8 cellular contexts compared by ENCODE assay signal in the genomic region with DNA sequence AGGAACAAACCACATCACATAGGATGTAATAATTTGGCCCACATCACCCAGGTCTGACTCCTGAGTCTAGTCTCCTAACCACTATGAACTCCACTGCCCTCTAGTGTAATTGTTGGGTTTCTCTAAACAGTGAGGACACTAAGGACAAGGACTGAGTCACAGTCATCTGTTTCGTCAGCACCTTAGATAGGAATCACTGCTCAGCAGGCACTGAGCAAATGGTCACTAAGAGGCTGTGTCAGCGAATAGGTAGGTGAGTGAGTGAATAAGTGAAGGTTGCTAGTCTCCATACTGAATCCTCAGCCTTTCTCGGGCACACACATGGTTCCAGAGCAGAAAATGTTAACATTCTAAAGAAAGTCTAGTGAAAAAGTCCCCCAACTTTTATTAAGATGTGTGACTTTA.
DNase-seq lines count a peak whose midpoint lies in the region; ATAC-seq and TF ChIP-seq lines count a peak whose summit lies in the region.

No MANE protein-coding gene starts in this region.

- BruUV-seq in MCF 10A (replicated peaks; lab: Mats Ljungman, UMichigan) = no TSS peak

- no peak overlapping the region for H3K9ac ChIP-seq in liver (ENCODE audit: low read depth in 1 of 2, low read length in 2 of 2)

- intact Hi-C loops in MCF 10A (cut with micrococcal nuclease) = loop anchor here (1.0 to 5.0 kb wide), 6 partner anchors 74 to 973 kb away; partner anchors contain the start of gene SPOCK1

- 45% methylated on average over 3 of the region's 3 CpGs for WGBS in liver

- CTCF ChIA-PET in MCF 10A (lab: Yijun Ruan, JAX) = no interaction called here

- ATAC-seq in GM18873 (IDR thresholded peaks at IDR 0.05; ENCODE audit: low FRiP score, unreplicated experiment) (peak; percentile 76), HG03159 (IDR thresholded peaks at IDR 0.05; ENCODE audit: unreplicated experiment) (peak; percentile 82)

- no peak overlapping the region for H3K4me3 Mint-ChIP-seq in MCF 10A (ENCODE audit: unreplicated experiment)

- H3K9me3 ChIP-seq in BE2C (no peaks in the 10 kb centered on the region), liver (ENCODE audit: control insufficient read depth in 4 of 4, low read length in 3 of 4) (no peaks in the 10 kb centered on the region)

- no peaks in the 10 kb centered on the region for H3K36me3 ChIP-seq in BE2C
- no peaks in the 10 kb centered on the region for H3K36me3 ChIP-seq in liver (ENCODE audit: control insufficient read depth in 4 of 4, insufficient read depth in 3 of 4, low read depth in 1 of 4, low read length in 3 of 4)

- peaks cover 30% of the 10 kb centered on the region for H3K4me1 Mint-ChIP-seq in MCF 10A (ENCODE audit: insufficient read depth, unreplicated experiment)

- H3K36me3 Mint-ChIP-seq in MCF 10A (ENCODE audit: insufficient read depth, unreplicated experiment) = no peaks in the 10 kb centered on the region

- TF ChIP-seq CTCF in BE2C (IDR thresholded peaks at IDR 0.05; ENCODE audit: low read depth, low read length) (peak; percentile 62), MCF 10A (IDR thresholded peaks at IDR 0.05; ENCODE audit: unreplicated experiment) (peak; percentile 76), liver (IDR thresholded peaks at IDR 0.05; ENCODE audit: low read depth, low read length, missing input control) (no peak)

- H3K27ac ChIP-seq in liver (ENCODE audit: low read depth in 1 of 2, low read length in 2 of 2) = no peak overlapping the region

- no peak overlapping the region for H3K27ac Mint-ChIP-seq in MCF 10A (ENCODE audit: low read depth, unreplicated experiment)

- H3K4me1 ChIP-seq in BE2C (no peaks in the 10 kb centered on the region), liver (ENCODE audit: control insufficient read depth in 4 of 4, insufficient read depth in 4 of 4, low read length in 3 of 4) (no peaks in the 10 kb centered on the region)

- POLR2A ChIA-PET in MCF 10A (lab: Yijun Ruan, JAX) = no interaction called here

- peak; percentile 15 for DNase-seq in BE2C
- DNase-seq in NCI-H524 treated with DMSO at 0.1 percent for 48 hours (lab: John Stamatoyannopoulos, UW) = peak; percentile 1
- DNase-seq in MCF 10A (ENCODE audit: unreplicated experiment) = peak; percentile 96
- no peak for DNase-seq in OCI-M2 (lab: John Stamatoyannopoulos, UW; ENCODE audit: unreplicated experiment)
- DNase-seq in middle frontal gyrus (ENCODE audit: extremely low spot score, low spot score) = no peak

- no peaks in the 10 kb centered on the region; the same call in 1 of the 2 replicates for H3K27me3 ChIP-seq in BE2C
- no peaks in the 10 kb centered on the region for H3K27me3 ChIP-seq in liver (ENCODE audit: control insufficient read depth in 4 of 4, insufficient read depth in 4 of 4, low read length in 3 of 4)

- peak; percentile 39 to 56 for TF ChIP-seq RAD21 in liver (IDR thresholded peaks at IDR 0.05)

- H3K27me3 Mint-ChIP-seq in MCF 10A (ENCODE audit: insufficient read depth, unreplicated experiment) = no peaks in the 10 kb centered on the region

- H3K4me3 ChIP-seq in BE2C (ENCODE audit: low read depth, low read length) (no peak overlapping the region), liver (ENCODE audit: low read depth in 1 of 3, low read length in 3 of 3) (no peak overlapping the region)

- H3K9me3 Mint-ChIP-seq in MCF 10A (ENCODE audit: unreplicated experiment) = no peaks in the 10 kb centered on the region

TF ChIP-seq in liver, 16 proteins besides CTCF, POLR2A, EP300 and RAD21:
- TF ChIP-seq JUND (IDR thresholded peaks at IDR 0.05) = no peak
- no peak for TF ChIP-seq SP1 (IDR thresholded peaks at IDR 0.05)
- no peak for TF ChIP-seq RXRA (IDR thresholded peaks at IDR 0.05)
- TF ChIP-seq, protein P1, sequence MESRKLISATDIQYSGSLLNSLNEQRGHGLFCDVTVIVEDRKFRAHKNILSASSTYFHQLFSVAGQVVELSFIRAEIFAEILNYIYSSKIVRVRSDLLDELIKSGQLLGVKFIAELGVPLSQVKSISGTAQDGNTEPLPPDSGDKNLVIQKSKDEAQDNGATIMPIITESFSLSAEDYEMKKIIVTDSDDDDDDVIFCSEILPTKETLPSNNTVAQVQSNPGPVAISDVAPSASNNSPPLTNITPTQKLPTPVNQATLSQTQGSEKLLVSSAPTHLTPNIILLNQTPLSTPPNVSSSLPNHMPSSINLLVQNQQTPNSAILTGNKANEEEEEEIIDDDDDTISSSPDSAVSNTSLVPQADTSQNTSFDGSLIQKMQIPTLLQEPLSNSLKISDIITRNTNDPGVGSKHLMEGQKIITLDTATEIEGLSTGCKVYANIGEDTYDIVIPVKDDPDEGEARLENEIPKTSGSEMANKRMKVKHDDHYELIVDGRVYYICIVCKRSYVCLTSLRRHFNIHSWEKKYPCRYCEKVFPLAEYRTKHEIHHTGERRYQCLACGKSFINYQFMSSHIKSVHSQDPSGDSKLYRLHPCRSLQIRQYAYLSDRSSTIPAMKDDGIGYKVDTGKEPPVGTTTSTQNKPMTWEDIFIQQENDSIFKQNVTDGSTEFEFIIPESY (IDR thresholded peaks at IDR 0.05) = no peak
- no peak for TF ChIP-seq ATF3 (IDR thresholded peaks at IDR 0.05)

Comparison
In these comparisons a context has a peak if more than half of its experiments do, and no peak if none do; other contexts are left out.
1. DNase-seq: peak in BE2C (single experiment), NCI-H524 treated with DMSO at 0.1 percent for 48 hours (single experiment) and MCF 10A (single experiment); none in OCI-M2 (single experiment) and middle frontal gyrus (single experiment).